In the genomic region with DNA sequence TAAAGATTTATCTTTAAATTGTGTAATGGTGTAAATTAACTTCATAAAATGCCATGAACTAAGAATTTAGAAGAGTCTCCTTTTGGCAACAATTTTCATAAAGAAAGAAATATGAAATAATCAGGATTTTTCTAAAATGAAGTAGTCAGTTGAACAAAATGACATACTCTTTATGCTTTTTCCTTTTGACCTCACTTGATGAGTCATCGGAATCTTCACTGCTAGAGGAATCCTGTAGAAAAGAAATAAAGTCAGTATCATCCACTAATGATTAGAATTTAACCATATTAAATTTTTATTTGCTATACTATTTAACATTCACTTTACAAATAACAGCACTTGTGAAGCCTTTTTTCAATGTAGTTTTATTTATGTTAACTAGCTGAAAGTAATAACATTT, we compare ENCODE assay signal across 14 cellular contexts. TPM values are rescaled to one million over a fixed set of nuclear protein-coding genes. Genes with fewer than 3 reads are reported as not detected.
DNase-seq lines count a peak whose midpoint lies in the region; FAIRE-seq and TF ChIP-seq lines count a peak whose summit lies in the region.
"Had no signal": no experiment of that assay in that cellular context is flagged by ENCODE, and none has a peak within 500 bp of the region (broad histone marks: within the 10 kb centered on the region; RNA-seq: fewer than 3 reads in every experiment).

No MANE protein-coding gene starts in this region.

- no peak for TF ChIP-seq CTCF in brain microvascular endothelial cell (IDR thresholded peaks at IDR 0.05; ENCODE audit: low read depth, low read length, missing control alignments)
- TF ChIP-seq CTCF in BE2C (IDR thresholded peaks at IDR 0.05; ENCODE audit: low read depth, low read length) = no peak

- DNase-seq in ACHN = peak; percentile 52
- DNase-seq in M059J (ENCODE audit: low read depth) = peak; percentile 52
- DNase-seq in brain microvascular endothelial cell = no peak
- no peak for DNase-seq in effector CD8-positive, alpha-beta T cell (lab: John Stamatoyannopoulos, UW)
- DNase-seq in NCI-H1694 treated with DMSO at 0.1 percent for 48 hours (lab: John Stamatoyannopoulos, UW) = no peak
- no peak for DNase-seq in BE2C
- DNase-seq in NCI-H2081 (lab: John Stamatoyannopoulos, UW) = no peak
- DNase-seq: activated CD4-positive, alpha-beta T cell treated with anti-CD3 and anti-CD28 coated beads for 48 hours; central memory CD4-positive, alpha-beta T cell; COR-L47; immature natural killer cell; NCI-H510A treated with DMSO at 0.1 percent for 48 hours; nephron progenitor cell had no signal

- H3K9me3 ChIP-seq in BE2C = no peaks in the 10 kb centered on the region

- H3K36me3 ChIP-seq in brain microvascular endothelial cell (replicated peaks) = peaks cover 20% of the 10 kb centered on the region
- H3K36me3 ChIP-seq in BE2C = peaks cover 67% of the 10 kb centered on the region

- H3K27me3 ChIP-seq in brain microvascular endothelial cell (replicated peaks) (no peaks in the 10 kb centered on the region), BE2C (no peaks in the 10 kb centered on the region)

- in situ Hi-C loops in ACHN (cut with HindIII; ENCODE audit: low pct_ligation_motif_present, low pct_unique_long_range_greater_than_20kb, low sequenced_read_pairs) = no loop called here
- in situ Hi-C loops in brain microvascular endothelial cell (cut with HindIII; ENCODE audit: low pct_ligation_motif_present, low sequenced_read_pairs) = no loop called here

- H3K4me1 ChIP-seq in BE2C = peaks cover 5% of the 10 kb centered on the region; the same call in 1 of the 2 replicates

- H3K4me3 ChIP-seq in brain microvascular endothelial cell (ENCODE audit: low read depth, low read length) (no peak overlapping the region), BE2C (ENCODE audit: low read depth, low read length) (no peak overlapping the region)

- peak; percentile 86 for FAIRE-seq in islet of Langerhans (lab: Jason Lieb, UNC)

- peak overlapping the region; percentile 17 for H3K27ac ChIP-seq in brain microvascular endothelial cell

RNA-seq across cellular contexts. Expression of a gene that starts 26.1 kb away (rescaled TPM):
- total RNA-seq in M059J (2014; rRNA removed; shearing (Covaris generic)) = 16.9 and 27.1 TPM in 2 replicates
- polyA plus RNA-seq in BE2C (2012; ENCODE audit: insufficient read depth, insufficient read length, low read depth) = 20.3 TPM

Comparison
In these comparisons a context has a peak if more than half of its experiments do, and no peak if none do; other contexts are left out.
1. DNase-seq: peak in ACHN (single experiment) and M059J (single experiment); none in brain microvascular endothelial cell (single experiment), effector CD8-positive, alpha-beta T cell (single experiment), NCI-H1694 treated with DMSO at 0.1 percent for 48 hours (single experiment), BE2C (single experiment) and NCI-H2081 (0 of 2).